8 cellular contexts compared by ENCODE assay signal in the genomic region with DNA sequence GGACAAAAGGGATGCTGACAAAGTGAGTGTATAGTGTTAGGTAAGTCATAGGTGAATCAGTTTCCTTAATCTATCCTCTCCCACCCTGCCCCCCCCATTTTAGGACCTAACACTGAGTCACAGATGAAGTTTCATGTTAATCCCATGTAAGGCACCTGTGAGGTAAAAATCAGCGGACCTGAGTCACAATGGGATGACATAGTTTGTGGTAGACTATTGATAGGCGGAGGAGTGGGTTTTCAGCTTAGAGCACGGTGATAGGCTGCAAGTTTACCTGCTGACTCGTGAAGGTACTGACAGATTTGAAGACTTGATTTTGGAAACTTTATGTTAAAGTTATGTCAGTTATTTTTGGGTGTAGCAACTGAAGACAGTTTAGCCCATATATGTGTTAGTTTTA. TPM values are rescaled to one million over a fixed set of nuclear protein-coding genes. Genes with fewer than 3 reads are reported as not detected.
A peak's percentile ranks its signal among the peaks of the same experiment; 100 is the strongest.
DNase-seq lines count a peak whose midpoint lies in the region; ATAC-seq, FAIRE-seq and TF ChIP-seq lines count a peak whose summit lies in the region.

No MANE protein-coding gene starts in this region.

- peak overlapping the region; percentile 99 for H3K27ac Mint-ChIP-seq in activated CD4-positive, alpha-beta T cell treated with anti-CD3 and anti-CD28 coated beads, Interleukin-2, amount 10 ng/mL, durations not matched to agents 24 days and 14 days

- TF ChIP-seq POLR2A in endothelial cell of umbilical vein (IDR thresholded peaks at IDR 0.05; ENCODE audit: low read depth, low read length) = no peak

- no TSS peak for BruUV-seq in endothelial cell of umbilical vein (replicated peaks; lab: Mats Ljungman, UMichigan)

- CTCF ChIA-PET in endothelial cell of umbilical vein (lab: Charles Lee) = interaction anchor here (0.9 to 2.3 kb wide), 8 partner anchors 10 to 295 kb away, joined by 3 to 13 read pairs (median 6); partner anchors contain the start of gene CEP350

- H3K9me3 ChIP-seq in endothelial cell of umbilical vein (replicated peaks; ENCODE audit: control insufficient read depth, insufficient read depth, low read length) (no peaks in the 10 kb centered on the region), pancreas (no peaks in the 10 kb centered on the region)

- H3K36me3 ChIP-seq in endothelial cell of umbilical vein (ENCODE audit: control insufficient read depth in 2 of 2, extremely low read depth in 1 of 2, insufficient read depth in 2 of 2, low read length in 2 of 2) (peaks cover 0 to 7% of the 10 kb centered on the region in 2 experiments), pancreas (peaks cover 0 to 11% (median 0%) of the 10 kb centered on the region in 3 donors)

- H3K4me1 ChIP-seq in endothelial cell of umbilical vein (ENCODE audit: control insufficient read depth, extremely low read depth, insufficient read depth, low read length) (peaks cover 15% of the 10 kb centered on the region), pancreas (peaks cover 10 to 45% (median 30%) of the 10 kb centered on the region in 3 donors)

- WGBS in pancreas, 2 donors = 12 to 24% methylated on average over 4 of the region's 4 CpGs

- H3K4me3 ChIP-seq in GM12875 (ENCODE audit: low read depth, low read length) (peak overlapping the region; percentile 75), endothelial cell of umbilical vein (replicated peaks in 1 of 3; ENCODE audit: insufficient read depth in 1 of 3, low read depth in 1 of 3, low read length in 3 of 3) (peak overlapping the region; percentile 71 to 93 (median 76)), pancreas (peak overlapping the region; percentile 61 to 85 (median 76))

- H3K27ac ChIP-seq in endothelial cell of umbilical vein (ENCODE audit: insufficient read depth, low read depth, low read length) = peak overlapping the region; percentile 91
- peak overlapping the region in 2 of 4 donors; percentile 99 to 100 for H3K27ac ChIP-seq in pancreas

- POLR2A ChIA-PET in endothelial cell of umbilical vein (lab: Charles Lee) = no interaction called here

- H3K36me3 Mint-ChIP-seq in activated CD4-positive, alpha-beta T cell treated with anti-CD3 and anti-CD28 coated beads, Interleukin-2, amount 10 ng/mL, durations not matched to agents 24 days and 14 days (ENCODE audit: low read depth) = peaks cover 25% of the 10 kb centered on the region

- H2AFZ ChIP-seq in endothelial cell of umbilical vein (ENCODE audit: low read depth, low read length) = peak overlapping the region; percentile 77

- no peaks in the 10 kb centered on the region for H4K20me1 ChIP-seq in endothelial cell of umbilical vein (replicated peaks; ENCODE audit: control insufficient read depth, extremely low read depth, insufficient read depth, low read length)

- peak; percentile 87 for DNase-seq in activated CD4-positive, alpha-beta T cell treated with anti-CD3 and anti-CD28 coated beads, Interleukin-2, amount 10 ng/mL, durations not matched to agents 24 days and 14 days
- DNase-seq in endothelial cell of umbilical vein (ENCODE audit: low read depth, low spot score) = no peak
- DNase-seq in pancreas = no peak
- no peak for DNase-seq in mucosa of gallbladder (ENCODE audit: low spot score)

- no peak for FAIRE-seq in endothelial cell of umbilical vein (lab: Jason Lieb, UNC)
- no peak for FAIRE-seq in pancreas (lab: Jason Lieb, UNC)

- H3K27me3 ChIP-seq in endothelial cell of umbilical vein (ENCODE audit: control insufficient read depth in 2 of 2, insufficient read depth in 2 of 2, low read length in 2 of 2) (no peaks in the 10 kb centered on the region), pancreas (no peaks in the 10 kb centered on the region)

- H3K9ac ChIP-seq in endothelial cell of umbilical vein (replicated peaks; ENCODE audit: extremely low read depth, insufficient read depth, low read length) = peak overlapping the region; percentile 97

- peak; percentile 19 for ATAC-seq in HG03521 (IDR thresholded peaks at IDR 0.05; ENCODE audit: unreplicated experiment)
- ATAC-seq in pancreas = no peak
- no peak for ATAC-seq in GM19023 (IDR thresholded peaks at IDR 0.05; ENCODE audit: unreplicated experiment)
- ATAC-seq in HG02623 (IDR thresholded peaks at IDR 0.05; ENCODE audit: unreplicated experiment) = no peak

- intact Hi-C loops in activated CD4-positive, alpha-beta T cell treated with anti-CD3 and anti-CD28 coated beads, Interleukin-2, amount 10 ng/mL, durations not matched to agents 24 days and 14 days (cut with micrococcal nuclease) = loop anchor here (1.0 to 5.0 kb wide), 7 partner anchors 271 to 1205 kb away; partner anchors contain the start of genes ACBD6, IER5, QSOX1 and STX6
- intact Hi-C loops in endothelial cell of umbilical vein (cut with micrococcal nuclease) (loop anchor here (1.0 to 5.0 kb wide), 3 partner anchors 143 to 619 kb away; partner anchors contain the start of gene ACBD6), pancreas (cut with DNase I) (no loop called here)

- H3K4me1 Mint-ChIP-seq in activated CD4-positive, alpha-beta T cell treated with anti-CD3 and anti-CD28 coated beads, Interleukin-2, amount 10 ng/mL, durations not matched to agents 24 days and 14 days = peaks cover 42% of the 10 kb centered on the region

- dilution Hi-C loops in endothelial cell of umbilical vein (cut with MboI; ENCODE audit: extremely low pct_ligation_motif_present, low sequenced_read_pairs) = no loop called here

- no peaks in the 10 kb centered on the region for H3K9me3 Mint-ChIP-seq in activated CD4-positive, alpha-beta T cell treated with anti-CD3 and anti-CD28 coated beads, Interleukin-2, amount 10 ng/mL, durations not matched to agents 24 days and 14 days

- no peaks in the 10 kb centered on the region for H3K27me3 Mint-ChIP-seq in activated CD4-positive, alpha-beta T cell treated with anti-CD3 and anti-CD28 coated beads, Interleukin-2, amount 10 ng/mL, durations not matched to agents 24 days and 14 days

- no peak for TF ChIP-seq CTCF in GM12875 (IDR thresholded peaks at IDR 0.05; ENCODE audit: borderline replicate concordance, insufficient read depth, low read depth, low read length)
- no peak for TF ChIP-seq CTCF in endothelial cell of umbilical vein (IDR thresholded peaks at IDR 0.05; ENCODE audit: extremely low read depth in 1 of 2, insufficient read depth in 1 of 2, low read depth in 1 of 2, low read length in 2 of 2)
- no peak for TF ChIP-seq CTCF in pancreas (IDR thresholded peaks at IDR 0.05)

- H3K9me1 ChIP-seq in endothelial cell of umbilical vein (replicated peaks; ENCODE audit: control insufficient read depth, extremely low read depth, insufficient read depth, low read length) = no peaks in the 10 kb centered on the region

- peak overlapping the region; percentile 84 for H3K4me2 ChIP-seq in endothelial cell of umbilical vein (ENCODE audit: insufficient read depth, low read length)

- H3K4me3 Mint-ChIP-seq in activated CD4-positive, alpha-beta T cell treated with anti-CD3 and anti-CD28 coated beads, Interleukin-2, amount 10 ng/mL, durations not matched to agents 24 days and 14 days = peak overlapping the region; percentile 94

- peaks cover 23% of the 10 kb centered on the region for H3K79me2 ChIP-seq in endothelial cell of umbilical vein (ENCODE audit: control insufficient read depth, insufficient read depth, low read length)

TF ChIP-seq in endothelial cell of umbilical vein, 7 proteins besides CTCF, POLR2A, EP300 and RAD21:
- TF ChIP-seq GATA2 (IDR thresholded peaks at IDR 0.05; ENCODE audit: insufficient read depth, insufficient read length, low read depth, low read length) = no peak
- peak; percentile 18 for TF ChIP-seq FOS (IDR thresholded peaks at IDR 0.05; ENCODE audit: borderline replicate concordance, insufficient read depth, low read length)

RNA-seq across cellular contexts. Expression of gene TOR1AIP1, which starts 1.7 kb away (rescaled TPM):
- 69.2 and 77.2 TPM in 2 replicates for total RNA-seq in activated CD4-positive, alpha-beta T cell treated with anti-CD3 and anti-CD28 coated beads, Interleukin-2, amount 10 ng/mL, durations not matched to agents 24 days and 14 days
- total RNA-seq in endothelial cell of umbilical vein (28.8 and 30.2 TPM in 2 replicates), pancreas (10 to 100 TPM; 13.7 to 29.9 (median 21.2) TPM), mucosa of gallbladder (56.3 TPM)
- polyA plus RNA-seq in endothelial cell of umbilical vein (10.9 and 12.0 TPM in 2 replicates), pancreas (10 to 100 TPM in 1 of 2 donors, 1 to 10 TPM in 1; 8.8 to 18.0 TPM)
- polyA plus RNA-seq in endothelial cell of umbilical vein (2011; cell fraction: cytosol; rRNA removed) = 17.4 and 18.1 TPM in 2 replicates
- polyA plus RNA-seq in endothelial cell of umbilical vein (2011; cell fraction: nucleus; rRNA removed) = 10.5 and 11.4 TPM in 2 replicates
- polyA plus RNA-seq in endothelial cell of umbilical vein (2012) = 21.5 and 33.9 TPM in 2 replicates
- 19.0 and 24.1 TPM in 2 replicates for polyA minus RNA-seq in endothelial cell of umbilical vein
- 18.3 TPM for polyA minus RNA-seq in endothelial cell of umbilical vein (2011; cell fraction: cytosol; rRNA and poly(A)+ RNA removed)
- 15.7 and 16.1 TPM in 2 replicates for polyA minus RNA-seq in endothelial cell of umbilical vein (2011; cell fraction: nucleus; rRNA and poly(A)+ RNA removed)

RNA-seq across cellular contexts. Expression of gene TOR1AIP2, which starts 6.1 kb away (rescaled TPM):
- total RNA-seq in activated CD4-positive, alpha-beta T cell treated with anti-CD3 and anti-CD28 coated beads, Interleukin-2, amount 10 ng/mL, durations not matched to agents 24 days and 14 days = 57.0 and 57.5 TPM in 2 replicates
- total RNA-seq in endothelial cell of umbilical vein (101 and 102 TPM in 2 replicates), pancreas (10 to 100 TPM; 25.7 to 69.4 (median 38.7) TPM), mucosa of gallbladder (99.8 TPM)
- polyA plus RNA-seq in endothelial cell of umbilical vein (15.5 and 18.6 TPM in 2 replicates), pancreas (10 to 100 TPM in 1 of 2 donors, 1 to 10 TPM in 1; 9.7 to 12.2 TPM)
- polyA plus RNA-seq in endothelial cell of umbilical vein (2011; cell fraction: cytosol; rRNA removed) = 19.3 and 19.8 TPM in 2 replicates
- 20.4 and 23.4 TPM in 2 replicates for polyA plus RNA-seq in endothelial cell of umbilical vein (2011; cell fraction: nucleus; rRNA removed)
- polyA plus RNA-seq in endothelial cell of umbilical vein (2012) = 15.9 and 27.6 TPM in 2 replicates
- 101 and 105 TPM in 2 replicates for polyA minus RNA-seq in endothelial cell of umbilical vein
- 61.0 TPM for polyA minus RNA-seq in endothelial cell of umbilical vein (2011; cell fraction: cytosol; rRNA and poly(A)+ RNA removed)
- polyA minus RNA-seq in endothelial cell of umbilical vein (2011; cell fraction: nucleus; rRNA and poly(A)+ RNA removed) = 46.0 and 64.8 TPM in 2 replicates

Comparison
In these comparisons a context has a peak if more than half of its experiments do, and no peak if none do; other contexts are left out.
1. intact Hi-C loops: an anchor here in activated CD4-positive, alpha-beta T cell treated with anti-CD3 and anti-CD28 coated beads, Interleukin-2, amount 10 ng/mL, durations not matched to agents 24 days and 14 days (1.0 to 5.0 kb wide) and endothelial cell of umbilical vein (1.0 to 5.0 kb wide); none called in pancreas.